Comparison of ENCODE assay signal across 9 cellular contexts in the genomic region with DNA sequence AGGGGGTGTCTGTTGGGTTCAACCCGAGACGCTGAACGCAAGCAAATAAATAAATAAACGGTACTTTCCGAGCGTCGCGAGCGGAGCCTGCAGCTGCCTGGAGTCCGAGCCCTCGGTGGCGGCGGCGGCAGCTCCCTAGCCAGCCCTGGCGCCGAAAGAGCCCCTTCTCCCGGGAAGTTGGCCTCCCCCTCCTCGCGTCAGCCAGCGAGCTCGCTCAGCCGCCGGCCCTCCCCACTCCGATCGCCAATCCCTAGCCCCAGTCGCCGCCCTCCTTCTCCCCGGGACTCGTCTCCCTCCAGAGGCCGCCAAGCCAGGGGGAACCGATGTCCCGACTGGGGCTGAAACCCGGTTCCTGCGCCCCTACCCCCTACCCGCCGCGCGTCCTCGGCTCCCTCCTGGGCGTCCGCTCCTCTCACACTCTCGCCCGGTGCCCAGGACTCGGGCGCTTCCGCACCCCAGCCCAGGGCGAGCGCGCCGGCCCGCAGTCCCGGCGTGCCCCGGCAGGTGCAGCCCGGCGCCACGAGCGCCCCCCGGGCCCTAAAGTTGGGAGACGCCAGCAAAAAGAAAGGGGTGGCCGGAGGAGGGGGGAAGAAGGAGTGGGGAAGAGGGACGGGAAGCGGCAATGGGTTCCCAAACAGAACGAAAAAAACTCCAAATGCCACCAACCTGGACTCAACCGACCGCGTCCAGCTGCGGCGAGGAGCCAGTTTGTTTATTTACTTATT. TPM values are rescaled to one million over a fixed set of nuclear protein-coding genes. Genes with fewer than 3 reads are reported as not detected.
DNase-seq lines count a peak whose midpoint lies in the region; ATAC-seq and TF ChIP-seq lines count a peak whose summit lies in the region.
"Had no signal": no experiment of that assay in that cellular context is flagged by ENCODE, and none has a peak within 500 bp of the region (broad histone marks: within the 10 kb centered on the region; RNA-seq: fewer than 3 reads in every experiment).

GFRA1 (minus strand) TSS at position 710 of the 725 bp plus-strand sequence. CDS start 1,177 bp downstream, outside the sequence.

- H3K4me1 Mint-ChIP-seq in CD8-positive, alpha-beta memory T cell = peaks cover 0 to 5% (median 3%) of the 10 kb centered on the region in 3 donors
- H3K4me1 Mint-ChIP-seq in effector memory CD8-positive, alpha-beta T cell (ENCODE audit: low read depth in 2 of 2) = no peaks in the 10 kb centered on the region

- H3K9me3 Mint-ChIP-seq in CD8-positive, alpha-beta memory T cell = peaks cover 0 to 22% (median 10%) of the 10 kb centered on the region in 5 donors
- peaks cover 4 to 7% of the 10 kb centered on the region in 2 donors for H3K9me3 Mint-ChIP-seq in effector memory CD8-positive, alpha-beta T cell

- intact Hi-C loops in head of caudate nucleus (cut with DNase I) (loop anchor here (5.0 kb wide), 1 partner anchor 160 kb away; no protein-coding TSS in a partner anchor), posterior vena cava (cut with DNase I) (no loop called here)

- DNase-seq in NCI-H82 (lab: John Stamatoyannopoulos, UW) = peak; percentile 22
- DNase-seq in NCI-H82 treated with DMSO at 0.1 percent for 48 hours (lab: John Stamatoyannopoulos, UW; ENCODE audit: unreplicated experiment) = no peak
- peak in 35 of 42 donors; percentile 11 to 63 (median 40) for DNase-seq in head of caudate nucleus
- no peak for DNase-seq in posterior vena cava (ENCODE audit: low spot score)
- no peak for DNase-seq in CD8-positive, alpha-beta memory T cell
- DNase-seq in effector memory CD8-positive, alpha-beta T cell = no peak
- no peak for DNase-seq in stimulated activated naive CD4-positive, alpha-beta T cell treated with Interleukin-2 at 50 U/mL for 16 hours (lab: John Stamatoyannopoulos, UW)
- DNase-seq: DND-41 had no signal

- no peak within 1 kb of the TSS for H3K4me3 ChIP-seq in CD8-positive, alpha-beta memory T cell (ENCODE audit: low read length)

- H3K27ac ChIP-seq in CD8-positive, alpha-beta memory T cell (ENCODE audit: low read depth, low read length) = no peak within 1 kb of the TSS

- peak; percentile 58 for ATAC-seq in SK-N-SH treated with all-trans-retinoic acid at 6 μM for 48 hours
- ATAC-seq in effector memory CD8-positive, alpha-beta T cell (replicated peaks) = no peak

- peaks cover 0 to 1% (median 0%) of the 10 kb centered on the region in 3 donors for H3K36me3 Mint-ChIP-seq in CD8-positive, alpha-beta memory T cell
- H3K36me3 Mint-ChIP-seq in effector memory CD8-positive, alpha-beta T cell (ENCODE audit: insufficient read depth) = peaks cover 3% of the 10 kb centered on the region

- no peaks in the 10 kb centered on the region for H3K36me3 ChIP-seq in CD8-positive, alpha-beta memory T cell (ENCODE audit: insufficient read depth, low read length)

- H3K4me3 Mint-ChIP-seq in CD8-positive, alpha-beta memory T cell = peak within 1 kb of the TSS in 1 of 7 donors; percentile 8
- H3K4me3 Mint-ChIP-seq in effector memory CD8-positive, alpha-beta T cell = peak within 1 kb of the TSS in 1 of 2 donors; percentile 58

- POLR2A ChIA-PET in CD8-positive, alpha-beta memory T cell (lab: Charles Lee) = no interaction called here

- peak within 1 kb of the TSS in 1 of 8 donors; percentile 53 for H3K27ac Mint-ChIP-seq in CD8-positive, alpha-beta memory T cell
- no peak within 1 kb of the TSS for H3K27ac Mint-ChIP-seq in effector memory CD8-positive, alpha-beta T cell

- no peaks in the 10 kb centered on the region for H3K4me1 ChIP-seq in CD8-positive, alpha-beta memory T cell (ENCODE audit: insufficient read depth, low read length)

- H3K27me3 Mint-ChIP-seq in CD8-positive, alpha-beta memory T cell = peaks cover 36 to 62% of the 10 kb centered on the region in 2 donors
- peaks cover 30 to 48% of the 10 kb centered on the region in 2 donors for H3K27me3 Mint-ChIP-seq in effector memory CD8-positive, alpha-beta T cell

- H3K27me3 ChIP-seq in CD8-positive, alpha-beta memory T cell (ENCODE audit: insufficient read depth, low read length, poor library complexity, severe bottlenecking) = no peaks in the 10 kb centered on the region

- no peaks in the 10 kb centered on the region for H3K9me3 ChIP-seq in CD8-positive, alpha-beta memory T cell (ENCODE audit: low read length)

- CTCF ChIA-PET in CD8-positive, alpha-beta memory T cell (lab: Charles Lee) = no interaction called here

TF ChIP-seq in SK-N-SH treated with all-trans-retinoic acid at 6 μM for 48 hours, 23 proteins besides CTCF, POLR2A, EP300 and RAD21:
- TF ChIP-seq CSRNP3 (CRISPR knock-in tag; IDR thresholded peaks at IDR 0.05) (no peak), ZNF70 (CRISPR knock-in tag; IDR thresholded peaks at IDR 0.05) (no peak), OSR1 (CRISPR knock-in tag; IDR thresholded peaks at IDR 0.05) (no peak), GLIS3 (CRISPR knock-in tag; IDR thresholded peaks at IDR 0.05) (no peak), PATZ1 (CRISPR knock-in tag; IDR thresholded peaks at IDR 0.05; ENCODE audit: borderline replicate concordance) (no peak), TOX (CRISPR knock-in tag; IDR thresholded peaks at IDR 0.05; ENCODE audit: borderline replicate concordance) (no peak), SNAI2 (CRISPR knock-in tag; IDR thresholded peaks at IDR 0.05) (no peak), RARB (CRISPR knock-in tag; IDR thresholded peaks at IDR 0.05) (no peak)

RNA-seq across cellular contexts. Expression of gene GFRA1, which starts in this region (rescaled TPM):
- 10 to 100 TPM; 16.4 to 18.6 TPM for total RNA-seq in posterior vena cava
- total RNA-seq in CD8-positive, alpha-beta memory T cell = not detected
- not detected for polyA plus RNA-seq in CD8-positive, alpha-beta memory T cell

Comparison
In these comparisons a context has a peak if more than half of its experiments do, and no peak if none do; other contexts are left out.
1. RNA of gene GFRA1 (total RNA-seq): 16.4 to 18.6 TPM in posterior vena cava; not detected in CD8-positive, alpha-beta memory T cell; every median in the first group is over 10 times any median in the second.
2. DNase-seq: peak in NCI-H82 (single experiment) and head of caudate nucleus (35 of 42); none in NCI-H82 treated with DMSO at 0.1 percent for 48 hours (single experiment), posterior vena cava (single experiment), CD8-positive, alpha-beta memory T cell (0 of 5), effector memory CD8-positive, alpha-beta T cell (0 of 3) and stimulated activated naive CD4-positive, alpha-beta T cell treated with Interleukin-2 at 50 U/mL for 16 hours (single experiment).